In genomic region chr12:116592116-116592637, GRCh38 we compare ENCODE assay signal across 1 cellular context.
TF ChIP-seq lines count a peak whose summit lies in the region.

No MANE protein-coding gene starts in this region.

TF ChIP-seq in H1, 55 proteins besides CTCF, POLR2A, EP300 and RAD21 (continued from another document):
- TF ChIP-seq ATF2 (IDR thresholded peaks at IDR 0.05; ENCODE audit: low read length) = no peak
- TF ChIP-seq ATF3 (IDR thresholded peaks at IDR 0.05; ENCODE audit: insufficient read depth, low read depth, low read length) = no peak
- no peak for TF ChIP-seq SIX5 (IDR thresholded peaks at IDR 0.05; ENCODE audit: low read depth, low read length)
- no peak for TF ChIP-seq SP2 (IDR thresholded peaks at IDR 0.05; ENCODE audit: low read length)
- TF ChIP-seq RXRA (IDR thresholded peaks at IDR 0.05; ENCODE audit: insufficient read depth, low read depth, low read length) = no peak
- TF ChIP-seq KDM5A (IDR thresholded peaks at IDR 0.05; ENCODE audit: low read length) = no peak
- no peak for TF ChIP-seq BRCA1 (IDR thresholded peaks at IDR 0.05; ENCODE audit: low read depth, low read length)
- TF ChIP-seq CREB1 (IDR thresholded peaks at IDR 0.05) = no peak
- no peak for TF ChIP-seq GABPA (IDR thresholded peaks at IDR 0.05; ENCODE audit: borderline replicate concordance, insufficient read depth, low read length)
- no peak for TF ChIP-seq POU5F1 (IDR thresholded peaks at IDR 0.05; ENCODE audit: low read depth, low read length)
- TF ChIP-seq CTBP2 (IDR thresholded peaks at IDR 0.05; ENCODE audit: borderline replicate concordance, insufficient read depth, insufficient read length, low read length) = no peak
- TF ChIP-seq POLR2AphosphoS5 (IDR thresholded peaks at IDR 0.05; ENCODE audit: low read depth, low read length) = no peak
- TF ChIP-seq SAP30 (IDR thresholded peaks at IDR 0.05; ENCODE audit: insufficient read depth, insufficient replicate concordance, low read length) = no peak
- no peak for TF ChIP-seq SIN3A (conservative IDR thresholded peaks at IDR 0.05 in 1 of 2, IDR thresholded peaks at IDR 0.05 in 1 of 2; ENCODE audit: low read depth in 1 of 2, low read length in 2 of 2)
- no peak for TF ChIP-seq RBBP5 (IDR thresholded peaks at IDR 0.05; ENCODE audit: borderline replicate concordance, low read depth, low read length)
